ENCODE assay signal across 1 cellular context in the genomic region with DNA sequence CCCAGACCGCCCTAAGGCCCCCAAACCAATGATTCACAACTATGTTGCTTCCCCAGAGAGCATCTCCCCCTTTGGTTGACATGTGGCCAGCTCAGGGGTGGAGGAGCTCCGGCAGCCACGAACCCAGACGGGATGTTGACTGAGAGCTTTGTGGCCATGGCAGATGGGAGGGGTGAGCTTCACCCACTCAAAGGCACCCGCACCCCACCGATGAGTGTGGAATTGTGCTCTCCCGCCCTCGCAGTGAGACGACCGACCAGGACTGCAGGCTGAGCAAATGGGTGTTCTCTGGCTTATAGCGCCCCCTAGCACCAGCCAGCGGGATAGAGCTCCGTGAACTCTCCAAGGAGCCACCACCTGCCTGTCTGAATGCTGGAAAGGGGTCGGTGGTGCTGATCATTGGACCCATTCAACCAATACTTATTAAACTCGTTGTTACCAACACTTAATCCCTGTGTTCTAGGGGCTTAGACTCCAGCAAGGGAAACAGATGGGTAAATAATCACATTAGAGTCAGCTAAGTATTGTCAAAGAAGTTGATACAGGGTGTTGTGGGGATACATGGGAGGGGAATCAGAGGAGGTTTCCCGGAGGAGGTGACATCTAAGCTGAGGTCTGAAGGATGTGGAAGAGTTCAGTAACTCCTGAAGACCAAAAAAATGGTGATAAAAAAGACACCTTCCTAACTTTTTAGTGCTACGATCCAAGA.
TF ChIP-seq lines count a peak whose summit lies in the region.

No MANE protein-coding gene starts in this region.

TF ChIP-seq in HepG2, 621 proteins besides CTCF, POLR2A, EP300 and RAD21 (continued from another document and continues in another):
- TF ChIP-seq, protein P1, sequence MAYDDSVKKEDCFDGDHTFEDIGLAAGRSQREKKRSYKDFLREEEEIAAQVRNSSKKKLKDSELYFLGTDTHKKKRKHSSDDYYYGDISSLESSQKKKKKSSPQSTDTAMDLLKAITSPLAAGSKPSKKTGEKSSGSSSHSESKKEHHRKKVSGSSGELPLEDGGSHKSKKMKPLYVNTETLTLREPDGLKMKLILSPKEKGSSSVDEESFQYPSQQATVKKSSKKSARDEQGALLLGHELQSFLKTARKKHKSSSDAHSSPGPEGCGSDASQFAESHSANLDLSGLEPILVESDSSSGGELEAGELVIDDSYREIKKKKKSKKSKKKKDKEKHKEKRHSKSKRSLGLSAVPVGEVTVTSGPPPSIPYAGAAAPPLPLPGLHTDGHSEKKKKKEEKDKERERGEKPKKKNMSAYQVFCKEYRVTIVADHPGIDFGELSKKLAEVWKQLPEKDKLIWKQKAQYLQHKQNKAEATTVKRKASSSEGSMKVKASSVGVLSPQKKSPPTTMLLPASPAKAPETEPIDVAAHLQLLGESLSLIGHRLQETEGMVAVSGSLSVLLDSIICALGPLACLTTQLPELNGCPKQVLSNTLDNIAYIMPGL (CRISPR knock-in tag; IDR thresholded peaks at IDR 0.05; ENCODE audit: borderline replicate concordance in 1 of 2, low read depth in 1 of 2): peak in 1 of 2 experiments; percentile 36; a peak in 2 of 4 replicates
- no peak for TF ChIP-seq HES4 (CRISPR knock-in tag; IDR thresholded peaks at IDR 0.05; ENCODE audit: borderline replicate concordance)
- peak; percentile 90 for TF ChIP-seq ZBTB38 (CRISPR knock-in tag; IDR thresholded peaks at IDR 0.05)
- TF ChIP-seq PHB2 (IDR thresholded peaks at IDR 0.05; ENCODE audit: partially characterized antibody): no peak
- peak; percentile 54 for TF ChIP-seq GATAD2A (CRISPR knock-in tag; IDR thresholded peaks at IDR 0.05)
- TF ChIP-seq LCORL (IDR thresholded peaks at IDR 0.05): no peak
- peak; percentile 21; the same call in 1 of the 2 replicates for TF ChIP-seq LCORL (CRISPR knock-in tag; IDR thresholded peaks at IDR 0.05)
- TF ChIP-seq ZNF605 (CRISPR knock-in tag; IDR thresholded peaks at IDR 0.05): 0 out of 2 replicates have a peak, but pooled peaks have one; percentile 20
- peak; percentile 57; the same call in 1 of the 2 replicates for TF ChIP-seq ZNF788 (CRISPR knock-in tag; IDR thresholded peaks at IDR 0.05; ENCODE audit: borderline replicate concordance)
- peak; percentile 39; the same call in 1 of the 2 replicates for TF ChIP-seq GABPB1 (CRISPR knock-in tag; IDR thresholded peaks at IDR 0.05)
- TF ChIP-seq NONO (IDR thresholded peaks at IDR 0.05): no peak
- 0 out of 2 replicates have a peak, but pooled peaks have one; percentile 49 for TF ChIP-seq NONO (CRISPR knock-in tag; conservative IDR thresholded peaks at IDR 0.05)
- no peak for TF ChIP-seq ZNF512 (CRISPR knock-in tag; IDR thresholded peaks at IDR 0.05)
- TF ChIP-seq ZMAT5 (CRISPR knock-in tag; IDR thresholded peaks at IDR 0.05; ENCODE audit: borderline replicate concordance, low read depth): no peak
- TF ChIP-seq, protein P2, sequence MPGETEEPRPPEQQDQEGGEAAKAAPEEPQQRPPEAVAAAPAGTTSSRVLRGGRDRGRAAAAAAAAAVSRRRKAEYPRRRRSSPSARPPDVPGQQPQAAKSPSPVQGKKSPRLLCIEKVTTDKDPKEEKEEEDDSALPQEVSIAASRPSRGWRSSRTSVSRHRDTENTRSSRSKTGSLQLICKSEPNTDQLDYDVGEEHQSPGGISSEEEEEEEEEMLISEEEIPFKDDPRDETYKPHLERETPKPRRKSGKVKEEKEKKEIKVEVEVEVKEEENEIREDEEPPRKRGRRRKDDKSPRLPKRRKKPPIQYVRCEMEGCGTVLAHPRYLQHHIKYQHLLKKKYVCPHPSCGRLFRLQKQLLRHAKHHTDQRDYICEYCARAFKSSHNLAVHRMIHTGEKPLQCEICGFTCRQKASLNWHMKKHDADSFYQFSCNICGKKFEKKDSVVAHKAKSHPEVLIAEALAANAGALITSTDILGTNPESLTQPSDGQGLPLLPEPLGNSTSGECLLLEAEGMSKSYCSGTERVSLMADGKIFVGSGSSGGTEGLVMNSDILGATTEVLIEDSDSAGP (CRISPR knock-in tag; IDR thresholded peaks at IDR 0.05; ENCODE audit: borderline replicate concordance): peak; percentile 70; the same call in 1 of the 2 replicates
- TF ChIP-seq ZNF274 (CRISPR knock-in tag; IDR thresholded peaks at IDR 0.05): 0 out of 2 replicates have a peak, but pooled peaks have one; percentile 23
- TF ChIP-seq RXRA (CRISPR knock-in tag; IDR thresholded peaks at IDR 0.05): 0 out of 2 replicates have a peak, but pooled peaks have one; percentile 12
- TF ChIP-seq NFKB2 (CRISPR knock-in tag; IDR thresholded peaks at IDR 0.05; ENCODE audit: borderline replicate concordance): 0 out of 2 replicates have a peak, but pooled peaks have one; percentile 23
- TF ChIP-seq RXRB (CRISPR knock-in tag; IDR thresholded peaks at IDR 0.05; ENCODE audit: borderline replicate concordance): 0 out of 2 replicates have a peak, but pooled peaks have one; percentile 32
- peak; percentile 55 for TF ChIP-seq SALL1 (CRISPR knock-in tag; IDR thresholded peaks at IDR 0.05)
- no peak for TF ChIP-seq ZNF839 (CRISPR knock-in tag; IDR thresholded peaks at IDR 0.05; ENCODE audit: borderline replicate concordance)
- TF ChIP-seq KLF6 (CRISPR knock-in tag; IDR thresholded peaks at IDR 0.05): no peak
- no peak for TF ChIP-seq ZNF12 (CRISPR knock-in tag; IDR thresholded peaks at IDR 0.05)
- 0 out of 4 replicates have a peak, but pooled peaks of 1 of the 2 experiments have one; percentile 24 for TF ChIP-seq KLF16 (CRISPR knock-in tag; IDR thresholded peaks at IDR 0.05)
- TF ChIP-seq, protein P3, sequence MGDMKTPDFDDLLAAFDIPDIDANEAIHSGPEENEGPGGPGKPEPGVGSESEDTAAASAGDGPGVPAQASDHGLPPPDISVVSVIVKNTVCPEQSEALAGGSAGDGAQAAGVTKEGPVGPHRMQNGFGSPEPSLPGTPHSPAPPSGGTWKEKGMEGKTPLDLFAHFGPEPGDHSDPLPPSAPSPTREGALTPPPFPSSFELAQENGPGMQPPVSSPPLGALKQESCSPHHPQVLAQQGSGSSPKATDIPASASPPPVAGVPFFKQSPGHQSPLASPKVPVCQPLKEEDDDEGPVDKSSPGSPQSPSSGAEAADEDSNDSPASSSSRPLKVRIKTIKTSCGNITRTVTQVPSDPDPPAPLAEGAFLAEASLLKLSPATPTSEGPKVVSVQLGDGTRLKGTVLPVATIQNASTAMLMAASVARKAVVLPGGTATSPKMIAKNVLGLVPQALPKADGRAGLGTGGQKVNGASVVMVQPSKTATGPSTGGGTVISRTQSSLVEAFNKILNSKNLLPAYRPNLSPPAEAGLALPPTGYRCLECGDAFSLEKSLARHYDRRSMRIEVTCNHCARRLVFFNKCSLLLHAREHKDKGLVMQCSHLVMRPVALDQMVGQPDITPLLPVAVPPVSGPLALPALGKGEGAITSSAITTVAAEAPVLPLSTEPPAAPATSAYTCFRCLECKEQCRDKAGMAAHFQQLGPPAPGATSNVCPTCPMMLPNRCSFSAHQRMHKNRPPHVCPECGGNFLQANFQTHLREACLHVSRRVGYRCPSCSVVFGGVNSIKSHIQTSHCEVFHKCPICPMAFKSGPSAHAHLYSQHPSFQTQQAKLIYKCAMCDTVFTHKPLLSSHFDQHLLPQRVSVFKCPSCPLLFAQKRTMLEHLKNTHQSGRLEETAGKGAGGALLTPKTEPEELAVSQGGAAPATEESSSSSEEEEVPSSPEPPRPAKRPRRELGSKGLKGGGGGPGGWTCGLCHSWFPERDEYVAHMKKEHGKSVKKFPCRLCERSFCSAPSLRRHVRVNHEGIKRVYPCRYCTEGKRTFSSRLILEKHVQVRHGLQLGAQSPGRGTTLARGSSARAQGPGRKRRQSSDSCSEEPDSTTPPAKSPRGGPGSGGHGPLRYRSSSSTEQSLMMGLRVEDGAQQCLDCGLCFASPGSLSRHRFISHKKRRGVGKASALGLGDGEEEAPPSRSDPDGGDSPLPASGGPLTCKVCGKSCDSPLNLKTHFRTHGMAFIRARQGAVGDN (CRISPR knock-in tag; IDR thresholded peaks at IDR 0.05): peak; percentile 93
- TF ChIP-seq PITX1 (CRISPR knock-in tag; IDR thresholded peaks at IDR 0.05): 0 out of 2 replicates have a peak, but pooled peaks have one; percentile 35
- peak; percentile 91 for TF ChIP-seq SMC3 (IDR thresholded peaks at IDR 0.05; ENCODE audit: low read length)
- peak; percentile 25; the same call in 1 of the 2 replicates for TF ChIP-seq TBX2 (CRISPR knock-in tag; IDR thresholded peaks at IDR 0.05; ENCODE audit: borderline replicate concordance)
- 0 out of 2 replicates have a peak, but pooled peaks have one; percentile 34 for TF ChIP-seq CBX5 (CRISPR knock-in tag; IDR thresholded peaks at IDR 0.05; ENCODE audit: borderline replicate concordance)
- TF ChIP-seq GTF3A (CRISPR knock-in tag; conservative IDR thresholded peaks at IDR 0.05): no peak
- TF ChIP-seq ZSCAN21 (CRISPR knock-in tag; IDR thresholded peaks at IDR 0.05; ENCODE audit: borderline replicate concordance): peak; percentile 53; the same call in 1 of the 2 replicates
- TF ChIP-seq, protein P4, sequence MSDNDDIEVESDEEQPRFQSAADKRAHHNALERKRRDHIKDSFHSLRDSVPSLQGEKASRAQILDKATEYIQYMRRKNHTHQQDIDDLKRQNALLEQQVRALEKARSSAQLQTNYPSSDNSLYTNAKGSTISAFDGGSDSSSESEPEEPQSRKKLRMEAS (IDR thresholded peaks at IDR 0.05): peak; percentile 47; the same call in 1 of the 2 replicates
- TF ChIP-seq TEAD3 (CRISPR knock-in tag; optimal IDR thresholded peaks at IDR 0.05; ENCODE audit: borderline replicate concordance): peak; percentile 21
- 0 out of 2 replicates have a peak, but pooled peaks have one; percentile 24 for TF ChIP-seq ZBTB39 (CRISPR knock-in tag; IDR thresholded peaks at IDR 0.05)
- no peak for TF ChIP-seq SP140L (CRISPR knock-in tag; IDR thresholded peaks at IDR 0.05; ENCODE audit: borderline replicate concordance)
- TF ChIP-seq, protein P5, sequence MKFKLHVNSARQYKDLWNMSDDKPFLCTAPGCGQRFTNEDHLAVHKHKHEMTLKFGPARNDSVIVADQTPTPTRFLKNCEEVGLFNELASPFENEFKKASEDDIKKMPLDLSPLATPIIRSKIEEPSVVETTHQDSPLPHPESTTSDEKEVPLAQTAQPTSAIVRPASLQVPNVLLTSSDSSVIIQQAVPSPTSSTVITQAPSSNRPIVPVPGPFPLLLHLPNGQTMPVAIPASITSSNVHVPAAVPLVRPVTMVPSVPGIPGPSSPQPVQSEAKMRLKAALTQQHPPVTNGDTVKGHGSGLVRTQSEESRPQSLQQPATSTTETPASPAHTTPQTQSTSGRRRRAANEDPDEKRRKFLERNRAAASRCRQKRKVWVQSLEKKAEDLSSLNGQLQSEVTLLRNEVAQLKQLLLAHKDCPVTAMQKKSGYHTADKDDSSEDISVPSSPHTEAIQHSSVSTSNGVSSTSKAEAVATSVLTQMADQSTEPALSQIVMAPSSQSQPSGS (CRISPR knock-in tag; IDR thresholded peaks at IDR 0.05): peak; percentile 7; the same call in 1 of the 2 replicates
- TF ChIP-seq, protein P6, sequence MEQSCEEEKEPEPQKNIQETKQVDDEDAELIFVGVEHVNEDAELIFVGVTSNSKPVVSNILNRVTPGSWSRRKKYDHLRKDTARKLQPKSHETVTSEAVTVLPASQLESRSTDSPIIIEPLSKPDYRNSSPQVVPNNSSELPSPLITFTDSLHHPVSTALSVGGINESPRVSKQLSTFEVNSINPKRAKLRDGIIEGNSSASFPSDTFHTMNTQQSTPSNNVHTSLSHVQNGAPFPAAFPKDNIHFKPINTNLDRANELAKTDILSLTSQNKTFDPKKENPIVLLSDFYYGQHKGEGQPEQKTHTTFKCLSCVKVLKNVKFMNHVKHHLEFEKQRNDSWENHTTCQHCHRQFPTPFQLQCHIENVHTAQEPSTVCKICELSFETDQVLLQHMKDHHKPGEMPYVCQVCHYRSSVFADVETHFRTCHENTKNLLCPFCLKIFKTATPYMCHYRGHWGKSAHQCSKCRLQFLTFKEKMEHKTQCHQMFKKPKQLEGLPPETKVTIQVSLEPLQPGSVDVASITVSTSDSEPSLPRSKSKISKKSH (CRISPR knock-in tag; IDR thresholded peaks at IDR 0.05; ENCODE audit: borderline replicate concordance): peak; percentile 69; the same call in 1 of the 2 replicates
- TF ChIP-seq ZNF256 (CRISPR knock-in tag; conservative IDR thresholded peaks at IDR 0.05): no peak
- TF ChIP-seq ZNF768 (CRISPR knock-in tag; IDR thresholded peaks at IDR 0.05): peak; percentile 26; the same call in 1 of the 2 replicates
- TF ChIP-seq, protein P7, sequence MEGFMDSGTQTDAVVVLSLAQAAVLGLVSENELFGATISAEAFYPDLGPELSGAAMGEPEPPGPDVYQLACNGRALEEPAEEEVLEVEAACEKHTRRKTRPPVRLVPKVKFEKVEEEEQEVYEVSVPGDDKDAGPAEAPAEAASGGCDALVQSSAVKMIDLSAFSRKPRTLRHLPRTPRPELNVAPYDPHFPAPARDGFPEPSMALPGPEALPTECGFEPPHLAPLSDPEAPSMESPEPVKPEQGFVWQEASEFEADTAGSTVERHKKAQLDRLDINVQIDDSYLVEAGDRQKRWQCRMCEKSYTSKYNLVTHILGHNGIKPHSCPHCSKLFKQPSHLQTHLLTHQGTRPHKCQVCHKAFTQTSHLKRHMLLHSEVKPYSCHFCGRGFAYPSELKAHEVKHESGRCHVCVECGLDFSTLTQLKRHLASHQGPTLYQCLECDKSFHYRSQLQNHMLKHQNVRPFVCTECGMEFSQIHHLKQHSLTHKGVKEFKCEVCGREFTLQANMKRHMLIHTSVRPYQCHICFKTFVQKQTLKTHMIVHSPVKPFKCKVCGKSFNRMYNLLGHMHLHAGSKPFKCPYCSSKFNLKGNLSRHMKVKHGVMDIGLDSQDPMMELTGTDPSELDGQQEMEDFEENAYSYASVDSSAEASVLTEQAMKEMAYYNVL (CRISPR knock-in tag; IDR thresholded peaks at IDR 0.05; ENCODE audit: borderline replicate concordance): peak; percentile 36; the same call in 1 of the 2 replicates
